In the genomic region with DNA sequence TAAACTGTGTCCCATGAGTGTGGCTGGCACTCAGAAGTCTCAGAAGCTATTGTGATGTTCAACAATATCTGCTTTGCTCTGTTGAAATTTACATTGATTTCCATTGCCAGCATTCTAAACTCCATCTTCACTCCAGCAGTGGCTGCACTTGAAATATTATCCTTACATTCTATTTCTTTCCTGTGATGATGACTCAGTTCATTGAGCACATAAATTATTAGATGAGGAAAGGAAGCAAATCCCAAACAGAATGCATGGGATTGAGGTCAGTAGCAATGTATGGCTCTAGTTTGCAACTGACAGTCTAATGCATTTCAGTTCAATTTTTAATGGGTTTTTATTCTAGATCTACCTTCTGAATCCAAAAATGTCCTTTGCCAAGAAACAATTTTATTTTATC, we compare ENCODE assay signal across 29 cellular contexts.
"Had no signal": no experiment of that assay in that cellular context is flagged by ENCODE, and none has a peak within 500 bp of the region (broad histone marks: within the 10 kb centered on the region; RNA-seq: fewer than 3 reads in every experiment).

No MANE protein-coding gene starts in this region.

- H3K36me3 ChIP-seq: left lung, neural progenitor cell, neutrophil, stomach, thyroid gland, upper lobe of right lung had no signal

- H3K27me3 ChIP-seq: left lung, neural progenitor cell, neutrophil, stomach, testis, thyroid gland, upper lobe of right lung had no signal

- H3K9me3 ChIP-seq: left lung, neutrophil, stomach, testis, thyroid gland, upper lobe of right lung had no signal

- H3K27ac ChIP-seq: left lung, neural progenitor cell, neutrophil, parathyroid adenoma, skin epidermis, stomach, testis, thyroid gland, upper lobe of right lung had no signal

- H2AFZ ChIP-seq: neural progenitor cell, parathyroid adenoma had no signal

- H3K4me2 ChIP-seq: neural progenitor cell had no signal

- H3K4me3 ChIP-seq: left lung, lung, neural progenitor cell, skin epidermis, stomach, testis, thyroid gland, upper lobe of right lung had no signal

- H3K4me1 ChIP-seq: left lung, parathyroid adenoma, stomach, testis, thyroid gland, upper lobe of right lung had no signal

- ATAC-seq: left colon; left lung; natural killer cell; right cardiac atrium; sciatic nerve; stimulated activated naive B cell treated with anti-CD40 and anti-IgM and Interleukin-4, amounts not matched to agents 10 μg/mL and 1 μg/mL and 100 μg/mL, for 72 hours; stimulated activated naive CD8-positive, alpha-beta T cell treated with anti-CD3 and anti-CD28 coated beads, Interleukin-15, Interleukin-2, amounts not matched to agents 100 U/mL and 50 U/mL, for 24 hours; upper lobe of right lung had no signal

- H3K79me2 ChIP-seq: parathyroid adenoma had no signal

- H3K9ac ChIP-seq: neural progenitor cell, parathyroid adenoma had no signal

- DNase-seq: hypothalamus; immature natural killer cell; kidney; left colon; left lung; mesendoderm; naive B cell; natural killer cell; nephron progenitor cell; occipital lobe; retina; right cardiac atrium; stimulated activated CD4-positive, alpha-beta T cell treated with anti-CD3 and anti-CD28 coated beads, Interleukin-12 subunit alpha, Interleukin-12 subunit beta, amount 100 ng/mL, for 4 hours; stimulated activated CD4-positive, alpha-beta T cell treated with anti-CD3 and anti-CD28 coated beads, Interleukin-15, amount 100 ng/mL, for 24 hours; stimulated activated CD4-positive, alpha-beta T cell treated with anti-CD3 and anti-CD28 coated beads, Interleukin-2, amount 100 ng/mL, for 24 hours; stimulated activated CD4-positive, alpha-beta T cell treated with anti-CD3 and anti-CD28 coated beads, Interleukin-4, amount 100 ng/mL, for 1 hour; stimulated activated naive B cell treated with anti-CD40 and anti-IgM and Interleukin-4, amounts not matched to agents 10 μg/mL and 1 μg/mL and 100 μg/mL, for 72 hours; stimulated activated naive CD8-positive, alpha-beta T cell treated with anti-CD3 and anti-CD28 coated beads, Interleukin-15, Interleukin-2, amounts not matched to agents 100 U/mL and 50 U/mL, for 24 hours; stomach; testis; thyroid gland; trophoblast cell; upper lobe of right lung had no signal
